In the genomic region with DNA sequence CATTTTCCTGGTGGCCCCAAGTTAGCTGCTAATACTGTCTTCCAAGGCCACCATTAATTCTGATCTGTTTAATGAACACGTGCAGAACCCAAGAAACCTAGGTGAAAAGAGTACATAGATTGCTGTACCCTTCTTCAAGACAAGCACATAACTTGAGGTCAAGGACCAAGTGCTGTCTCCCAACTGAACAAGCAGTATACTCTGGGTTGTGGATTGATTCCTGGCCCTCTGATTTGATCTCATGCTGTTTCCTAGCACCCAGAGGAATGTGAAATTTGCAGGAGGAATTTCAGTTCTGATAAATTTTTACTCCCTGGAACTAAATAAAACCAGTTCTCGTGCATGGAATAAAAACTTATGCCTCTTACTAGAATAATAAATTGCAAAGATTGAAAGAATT, we compare ENCODE assay signal across 24 cellular contexts.
DNase-seq lines count a peak whose midpoint lies in the region; ATAC-seq and TF ChIP-seq lines count a peak whose summit lies in the region.
"Had no signal": no experiment of that assay in that cellular context is flagged by ENCODE, and none has a peak within 500 bp of the region (broad histone marks: within the 10 kb centered on the region; RNA-seq: fewer than 3 reads in every experiment).

No MANE protein-coding gene starts in this region.

- TF ChIP-seq CTCF in IMR-90 (conservative IDR thresholded peaks at IDR 0.05; ENCODE audit: low read depth, low read length) (no peak), esophagus squamous epithelium (IDR thresholded peaks at IDR 0.05) (no peak), smooth muscle cell (IDR thresholded peaks at IDR 0.05; ENCODE audit: borderline replicate concordance, insufficient read depth, poor library complexity, severe bottlenecking) (no peak)

- DNase-seq in IMR-90 = no peak
- DNase-seq in esophagus squamous epithelium (lab: John Stamatoyannopoulos, UW) = no peak
- DNase-seq in iris pigment epithelial cell (ENCODE audit: low read depth) = peak; percentile 22
- no peak for DNase-seq in smooth muscle cell (lab: John Stamatoyannopoulos, UW; ENCODE audit: unreplicated experiment)
- no peak for DNase-seq in activated CD4-positive, alpha-beta T cell treated with anti-CD3 and anti-CD28 coated beads for 4 hours
- no peak for DNase-seq in activated CD4-positive, alpha-beta T cell treated with anti-CD3 and anti-CD28 coated beads, Interleukin-2, amount 10 ng/mL, durations not matched to agents 7 days and 5 days
- DNase-seq in activated CD4-positive, alpha-beta T cell treated with anti-CD3 and anti-CD28 coated beads, Interleukin-2, amount 10 ng/mL, durations not matched to agents 24 days and 14 days = no peak
- DNase-seq: ACHN; activated naive CD4-positive, alpha-beta T cell treated with Interleukin-2 at 50 U/mL for 16 hours; cortex of kidney; DMS53; endodermal cell; GDM1; GM23248; Kasumi-1; NCI-H1694 treated with DMSO at 0.1 percent for 48 hours; NCI-H526; nephron progenitor cell; sigmoid colon had no signal

- H2AK9ac ChIP-seq in IMR-90 (replicated peaks; ENCODE audit: low read depth, low read length, poor library complexity) = no peak overlapping the region

- H3K27me3 Mint-ChIP-seq in activated CD4-positive, alpha-beta T cell treated with anti-CD3 and anti-CD28 coated beads, Interleukin-2, amount 10 ng/mL, durations not matched to agents 7 days and 5 days = no peaks in the 10 kb centered on the region
- H3K27me3 Mint-ChIP-seq in activated CD4-positive, alpha-beta T cell treated with anti-CD3 and anti-CD28 coated beads, Interleukin-2, amount 10 ng/mL, durations not matched to agents 24 days and 14 days = no peaks in the 10 kb centered on the region
- H3K27me3 Mint-ChIP-seq: type B pancreatic cell had no signal

- no peak overlapping the region for H3K4me2 ChIP-seq in IMR-90 (ENCODE audit: low read depth, low read length)
- H3K4me2 ChIP-seq in smooth muscle cell = peak overlapping the region; percentile 18

- H3K23ac ChIP-seq in IMR-90 (ENCODE audit: low read depth, low read length) = no peak overlapping the region

- H4K8ac ChIP-seq in IMR-90 (ENCODE audit: low read depth in 2 of 2, low read length in 2 of 2) = peak overlapping the region; percentile 19 to 75; a peak in 2 of 4 replicates

- TF ChIP-seq RAD21 in IMR-90 (IDR thresholded peaks at IDR 0.05; ENCODE audit: low read length) = no peak

- CTCF ChIA-PET in IMR-90 (lab: Yijun Ruan, JAX) = no interaction called here
- CTCF ChIA-PET in activated CD4-positive, alpha-beta T cell treated with anti-CD3 and anti-CD28 coated beads, Interleukin-2, amount 10 ng/mL, durations not matched to agents 7 days and 5 days (lab: Charles Lee) = no interaction called here

- no peaks in the 10 kb centered on the region for H3K9me3 ChIP-seq in IMR-90 (ENCODE audit: control insufficient read depth, insufficient read depth, low read length)
- no peaks in the 10 kb centered on the region for H3K9me3 ChIP-seq in esophagus squamous epithelium
- no peaks in the 10 kb centered on the region for H3K9me3 ChIP-seq in smooth muscle cell (replicated peaks; ENCODE audit: low read depth)
- H3K9me3 ChIP-seq: pancreas, sigmoid colon, SJSA1 had no signal

- intact Hi-C loops in IMR-90 (cut with micrococcal nuclease) (no loop called here), esophagus squamous epithelium (cut with DNase I) (no loop called here)
- intact Hi-C loops in activated CD4-positive, alpha-beta T cell treated with anti-CD3 and anti-CD28 coated beads, Interleukin-2, amount 10 ng/mL, durations not matched to agents 24 days and 14 days (cut with micrococcal nuclease) = no loop called here

- H3K79me2 ChIP-seq in smooth muscle cell (ENCODE audit: low read depth) = no peaks in the 10 kb centered on the region

- no peak overlapping the region for H2AFZ ChIP-seq in IMR-90 (replicated peaks; ENCODE audit: low read length, poor library complexity)
- no peak overlapping the region for H2AFZ ChIP-seq in smooth muscle cell (ENCODE audit: low read depth)
- H2AFZ ChIP-seq: GM23248 had no signal

- no peak overlapping the region for H3K4me3 Mint-ChIP-seq in activated CD4-positive, alpha-beta T cell treated with anti-CD3 and anti-CD28 coated beads, Interleukin-2, amount 10 ng/mL, durations not matched to agents 7 days and 5 days
- no peak overlapping the region for H3K4me3 Mint-ChIP-seq in activated CD4-positive, alpha-beta T cell treated with anti-CD3 and anti-CD28 coated beads, Interleukin-2, amount 10 ng/mL, durations not matched to agents 24 days and 14 days
- H3K4me3 Mint-ChIP-seq: endodermal cell, nephron progenitor cell, type B pancreatic cell had no signal

- H4K20me1 ChIP-seq in IMR-90 (ENCODE audit: insufficient read depth, low read length) (no peaks in the 10 kb centered on the region), smooth muscle cell (ENCODE audit: low read depth) (no peaks in the 10 kb centered on the region)

- in situ Hi-C loops in IMR-90 (cut with MboI; ENCODE audit: low sequenced_read_pairs) = no loop called here

- no peak overlapping the region; the same call in 1 of the 2 replicates for H2BK120ac ChIP-seq in IMR-90 (ENCODE audit: low read depth, low read length)

- H3K56ac ChIP-seq in IMR-90 (ENCODE audit: extremely low read depth, insufficient read depth, low read length) = no peak overlapping the region

- H3K27ac ChIP-seq in IMR-90 (ENCODE audit: insufficient read depth, low read length) (peak overlapping the region; percentile 69; the same call in 1 of the 2 replicates), esophagus squamous epithelium (peak overlapping the region in 3 of 4 donors; percentile 21 to 54 (median 53)), smooth muscle cell (ENCODE audit: low read depth) (peak overlapping the region; percentile 51)
- H3K27ac ChIP-seq: GM23248, pancreas, SJSA1 had no signal

- H3F3A ChIP-seq in smooth muscle cell (ENCODE audit: low read depth) = peaks cover 3% of the 10 kb centered on the region

- no CpG with 5 or more reads among the region's 2 CpGs for WGBS in IMR-90 (ENCODE audit: extremely low coverage in 2 of 2, insufficient read length in 1 of 2), 2 experiments
- WGBS in esophagus squamous epithelium, 2 donors = 60 to 88% methylated on average over 2 of the region's 2 CpGs
- WGBS in smooth muscle cell (ENCODE audit: low lambda C conversion rate) = 88% methylated on average over 2 of the region's 2 CpGs

- ATAC-seq in IMR-90 (ENCODE audit: low read depth) = no peak
- ATAC-seq in HG02973 (IDR thresholded peaks at IDR 0.05; ENCODE audit: unreplicated experiment) = no peak

- peaks cover 10% of the 10 kb centered on the region for H3K4me1 Mint-ChIP-seq in activated CD4-positive, alpha-beta T cell treated with anti-CD3 and anti-CD28 coated beads, Interleukin-2, amount 10 ng/mL, durations not matched to agents 7 days and 5 days
- peaks cover 14% of the 10 kb centered on the region for H3K4me1 Mint-ChIP-seq in activated CD4-positive, alpha-beta T cell treated with anti-CD3 and anti-CD28 coated beads, Interleukin-2, amount 10 ng/mL, durations not matched to agents 24 days and 14 days
- H3K4me1 Mint-ChIP-seq: endodermal cell had no signal

- dilution Hi-C loops in IMR-90 (cut with HindIII; ENCODE audit: low sequenced_read_pairs, unreplicated experiment) = no loop called here

- POLR2A ChIA-PET in IMR-90 (lab: Charles Lee; ENCODE audit: unreplicated experiment) = no interaction called here
- POLR2A ChIA-PET in activated CD4-positive, alpha-beta T cell treated with anti-CD3 and anti-CD28 coated beads, Interleukin-2, amount 10 ng/mL, durations not matched to agents 7 days and 5 days (lab: Charles Lee) = no interaction called here

- peak overlapping the region; percentile 3; the same call in 1 of the 2 replicates for H4K5ac ChIP-seq in IMR-90 (ENCODE audit: low read depth, low read length)

- 0 out of 3 replicates have a peak overlapping the region, but pooled peaks have one; percentile 7 for H2BK15ac ChIP-seq in IMR-90 (ENCODE audit: low read depth, low read length)

- H3K18ac ChIP-seq in IMR-90 (ENCODE audit: low read depth, low read length) = peak overlapping the region; percentile 13; the same call in 1 of the 2 replicates

- H3K4me3 ChIP-seq in IMR-90 (ENCODE audit: insufficient read depth, low read depth, low read length) (no peak overlapping the region), esophagus squamous epithelium (no peak overlapping the region), smooth muscle cell (no peak overlapping the region)
- H3K4me3 ChIP-seq: GM23248, pancreas, sigmoid colon, SJSA1 had no signal

- peak overlapping the region; percentile 35 for H2BK5ac ChIP-seq in IMR-90 (ENCODE audit: low read depth, low read length, poor library complexity, severe bottlenecking)

- peaks cover 26% of the 10 kb centered on the region for H3K36me3 ChIP-seq in IMR-90 (ENCODE audit: control insufficient read depth, insufficient read depth, low read length)
- H3K36me3 ChIP-seq in esophagus squamous epithelium = no peaks in the 10 kb centered on the region
- peaks cover 28% of the 10 kb centered on the region for H3K36me3 ChIP-seq in smooth muscle cell (ENCODE audit: low read depth)
- H3K36me3 ChIP-seq: pancreas, sigmoid colon, SJSA1 had no signal

- H3K4ac ChIP-seq in IMR-90 (ENCODE audit: low read depth, low read length) = peak overlapping the region; percentile 7; the same call in 1 of the 2 replicates

- BruUV-seq in IMR-90 (replicated peaks; lab: Mats Ljungman, UMichigan) = no TSS peak

- no peak overlapping the region for H3K27ac Mint-ChIP-seq in activated CD4-positive, alpha-beta T cell treated with anti-CD3 and anti-CD28 coated beads, Interleukin-2, amount 10 ng/mL, durations not matched to agents 7 days and 5 days
- H3K27ac Mint-ChIP-seq in activated CD4-positive, alpha-beta T cell treated with anti-CD3 and anti-CD28 coated beads, Interleukin-2, amount 10 ng/mL, durations not matched to agents 24 days and 14 days = no peak overlapping the region
- H3K27ac Mint-ChIP-seq: activated T-cell treated with anti-CD3 and anti-CD28 coated beads, Interleukin-2, amount 50 U/mL, for 72 hours; endodermal cell; type B pancreatic cell had no signal

- H4K91ac ChIP-seq in IMR-90 (ENCODE audit: insufficient read depth, low read depth, low read length) = peak overlapping the region; percentile 30; the same call in 1 of the 2 replicates

- H2BK20ac ChIP-seq in IMR-90 (ENCODE audit: low read depth, low read length) = 0 out of 2 replicates have a peak overlapping the region, but pooled peaks have one; percentile 11

- TF ChIP-seq POLR2A in IMR-90 (IDR thresholded peaks at IDR 0.05; ENCODE audit: low read depth, low read length) (no peak), esophagus squamous epithelium (IDR thresholded peaks at IDR 0.05) (no peak)

- H3K9ac ChIP-seq in IMR-90 (ENCODE audit: low read depth, low read length) (peak overlapping the region; percentile 6; the same call in 1 of the 2 replicates), smooth muscle cell (ENCODE audit: low read depth) (peak overlapping the region; percentile 15)
- H3K9ac ChIP-seq: GM23248 had no signal

- 0 out of 2 replicates have a peak overlapping the region, but pooled peaks have one; percentile 50 for H2AK5ac ChIP-seq in IMR-90 (ENCODE audit: low read depth, low read length)

- H3K14ac ChIP-seq in IMR-90 (replicated peaks; ENCODE audit: low read depth, low read length) = no peak overlapping the region

- H3K4me1 ChIP-seq in IMR-90 (ENCODE audit: control insufficient read depth, insufficient read depth, low read length) = peaks cover 5% of the 10 kb centered on the region
- peaks cover 0 to 8% (median 3%) of the 10 kb centered on the region in 3 donors for H3K4me1 ChIP-seq in esophagus squamous epithelium
- no peaks in the 10 kb centered on the region for H3K4me1 ChIP-seq in smooth muscle cell (ENCODE audit: low read depth)
- H3K4me1 ChIP-seq: sigmoid colon, SJSA1 had no signal

- peaks cover 5% of the 10 kb centered on the region; the same call in 1 of the 2 replicates for H3K9me1 ChIP-seq in IMR-90 (ENCODE audit: insufficient read depth, low read length)

- H3K27me3 ChIP-seq in IMR-90 (ENCODE audit: control insufficient read depth, insufficient read depth, low read length) (no peaks in the 10 kb centered on the region), esophagus squamous epithelium (no peaks in the 10 kb centered on the region), smooth muscle cell (ENCODE audit: low read depth) (no peaks in the 10 kb centered on the region)
- H3K27me3 ChIP-seq: pancreas, sigmoid colon, SJSA1 had no signal

- H3K36me3 Mint-ChIP-seq in activated CD4-positive, alpha-beta T cell treated with anti-CD3 and anti-CD28 coated beads, Interleukin-2, amount 10 ng/mL, durations not matched to agents 7 days and 5 days (ENCODE audit: low read depth) = no peaks in the 10 kb centered on the region
- peaks cover 40% of the 10 kb centered on the region for H3K36me3 Mint-ChIP-seq in activated CD4-positive, alpha-beta T cell treated with anti-CD3 and anti-CD28 coated beads, Interleukin-2, amount 10 ng/mL, durations not matched to agents 24 days and 14 days (ENCODE audit: low read depth)

- H3K79me1 ChIP-seq in IMR-90 (ENCODE audit: low read depth in 1 of 2, low read length in 2 of 2) = peaks cover 8 to 11% of the 10 kb centered on the region in 2 experiments; a peak in 2 of 4 replicates

- H3K9me3 Mint-ChIP-seq in activated CD4-positive, alpha-beta T cell treated with anti-CD3 and anti-CD28 coated beads, Interleukin-2, amount 10 ng/mL, durations not matched to agents 7 days and 5 days = no peaks in the 10 kb centered on the region
- H3K9me3 Mint-ChIP-seq in activated CD4-positive, alpha-beta T cell treated with anti-CD3 and anti-CD28 coated beads, Interleukin-2, amount 10 ng/mL, durations not matched to agents 24 days and 14 days = peaks cover 15% of the 10 kb centered on the region
- H3K9me3 Mint-ChIP-seq: activated T-cell treated with anti-CD3 and anti-CD28 coated beads, Interleukin-2, amount 50 U/mL, for 72 hours; endodermal cell had no signal
